ENCODE assay signal across 8 cellular contexts in the genomic region with DNA sequence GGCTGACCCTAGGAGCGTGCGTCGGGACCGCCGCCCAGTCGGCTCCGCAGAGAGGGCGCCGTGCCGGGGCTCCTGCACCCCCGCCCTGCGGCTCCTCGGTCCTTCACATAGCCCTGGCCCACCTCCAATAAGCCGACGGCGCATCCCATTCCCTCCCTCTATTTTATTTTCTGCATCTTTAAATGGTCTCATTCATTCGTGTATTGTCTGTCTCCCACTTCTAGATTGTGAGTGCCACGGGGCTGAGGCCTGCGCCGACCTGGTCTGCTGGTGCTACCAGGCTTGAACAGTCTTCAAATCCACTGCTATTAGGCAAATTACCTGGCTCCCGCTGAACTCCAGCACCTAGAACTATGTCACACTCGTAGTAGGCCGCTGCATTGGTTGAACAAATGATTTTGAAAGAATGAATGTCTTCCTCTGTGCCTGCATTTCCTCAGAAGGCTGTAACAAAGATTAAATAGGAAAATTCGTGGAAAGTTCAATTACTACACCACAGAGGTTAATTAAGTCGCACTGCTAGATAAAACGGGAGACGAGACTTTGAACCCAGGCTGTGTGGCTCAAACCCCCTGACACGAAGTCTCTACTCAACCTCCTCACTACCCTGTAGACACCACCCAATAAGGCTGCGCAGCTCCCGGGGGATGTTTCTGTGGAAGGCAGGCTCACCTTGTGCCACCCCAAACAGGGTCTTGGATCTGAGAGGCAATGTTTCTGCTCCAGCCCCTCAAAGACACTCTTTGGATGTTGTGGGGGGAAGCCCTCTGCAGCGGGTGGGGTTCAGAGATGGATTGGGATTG. TPM values are rescaled to one million over a fixed set of nuclear protein-coding genes. Genes with fewer than 3 reads are reported as not detected.
DNase-seq lines count a peak whose midpoint lies in the region; ATAC-seq and TF ChIP-seq lines count a peak whose summit lies in the region.

No MANE protein-coding gene starts in this region.

- no peak overlapping the region for H3K56ac ChIP-seq in H9 (ENCODE audit: insufficient read length, low read depth, low read length)

- no peaks in the 10 kb centered on the region for H3K36me3 ChIP-seq in SU-DHL-6 (ENCODE audit: low read length)
- H3K36me3 ChIP-seq in rectal smooth muscle tissue (ENCODE audit: control insufficient read depth, insufficient read depth, low read length), result peaks cover 3% of the 10 kb centered on the region

- H3F3A ChIP-seq in SU-DHL-6 (ENCODE audit: insufficient read depth), result peaks cover 40% of the 10 kb centered on the region

- no peak overlapping the region for H3K9ac ChIP-seq in H9 (ENCODE audit: extremely low read depth, insufficient read length, low read length)
- peak overlapping the region; percentile 59; the same call in 1 of the 2 replicates for H3K9ac ChIP-seq in SU-DHL-6 (ENCODE audit: low read length)
- no peak overlapping the region for H3K9ac ChIP-seq in rectal smooth muscle tissue (ENCODE audit: low read length)

- peaks cover 26% of the 10 kb centered on the region for H3K23me2 ChIP-seq in H9 (ENCODE audit: insufficient read length, low read depth, low read length, poor library complexity, severe bottlenecking)

- H4K8ac ChIP-seq in H9 (replicated peaks; ENCODE audit: insufficient read length, low read depth, low read length), result no peak overlapping the region

- H3K18ac ChIP-seq in H9 (ENCODE audit: insufficient read length, low read depth, low read length), result no peak overlapping the region

- no peak for ATAC-seq in HG03354 (IDR thresholded peaks at IDR 0.05; ENCODE audit: poor library complexity, severe bottlenecking, unreplicated experiment)

- no peak for TF ChIP-seq CTCF in H9 (conservative IDR thresholded peaks at IDR 0.05)
- TF ChIP-seq CTCF in SU-DHL-6 (IDR thresholded peaks at IDR 0.05; ENCODE audit: insufficient read depth, low read length, poor library complexity, severe bottlenecking), result no peak

- no peak overlapping the region for H3K4ac ChIP-seq in H9 (ENCODE audit: low read depth, low read length)

- H3K14ac ChIP-seq in H9 (ENCODE audit: insufficient read depth, low read length), result no peak overlapping the region

- H3K9me2 ChIP-seq in SU-DHL-6 (replicated peaks; ENCODE audit: insufficient read depth, low read length), result no peaks in the 10 kb centered on the region

- no peak overlapping the region for H3T11ph ChIP-seq in H9 (ENCODE audit: low read length)

- H3K4me1 ChIP-seq in H9 (ENCODE audit: insufficient read depth, low read length), result peaks cover 9% of the 10 kb centered on the region; the same call in 1 of the 2 replicates
- H3K4me1 ChIP-seq in rectal smooth muscle tissue (ENCODE audit: control insufficient read depth, insufficient read depth, low read length), result peaks cover 9% of the 10 kb centered on the region

- no peaks in the 10 kb centered on the region; a peak in 1 of 5 replicates for H3K9me3 Mint-ChIP-seq in H9

- H3K4me3 Mint-ChIP-seq in H9, result peak overlapping the region; percentile 79 to 93

- H4K20me1 ChIP-seq in H9 (ENCODE audit: control insufficient read depth, insufficient read depth, insufficient read length) (no peaks in the 10 kb centered on the region), SU-DHL-6 (ENCODE audit: low read depth, low read length) (no peaks in the 10 kb centered on the region)

- H3K27me3 Mint-ChIP-seq in H9 (ENCODE audit: low read depth), result no peaks in the 10 kb centered on the region

- H2AK5ac ChIP-seq in H9 (ENCODE audit: insufficient read length, low read length), result no peak overlapping the region

- peaks cover 3% of the 10 kb centered on the region for H3K79me1 ChIP-seq in H9 (ENCODE audit: insufficient read depth, low read depth, low read length, poor library complexity, severe bottlenecking)

- H2BK15ac ChIP-seq in H9 (ENCODE audit: low read depth, low read length), result no peak overlapping the region

- no peak overlapping the region for H4K5ac ChIP-seq in H9 (ENCODE audit: insufficient read length, low read depth, low read length)

- H4K91ac ChIP-seq in H9 (ENCODE audit: insufficient read length, low read depth, low read length), result no peak overlapping the region

- H2BK5ac ChIP-seq in H9 (ENCODE audit: insufficient read length, low read length), result no peak overlapping the region

- WGBS in H9 (ENCODE audit: extremely low coverage, insufficient read length, low lambda C conversion rate), result no CpG with 5 or more reads among the region's 31 CpGs

- H3K36me3 Mint-ChIP-seq in H9 (ENCODE audit: insufficient read depth in 1 of 3, low read depth in 3 of 3), result peaks cover 12 to 18% (median 13%) of the 10 kb centered on the region in 3 experiments; a peak in 6 of 7 replicates

- H3K4me2 ChIP-seq in H9 (ENCODE audit: insufficient read depth, insufficient read length, low read length), result peak overlapping the region; percentile 99
- peak overlapping the region; percentile 71 for H3K4me2 ChIP-seq in SU-DHL-6 (ENCODE audit: low read depth, low read length, poor library complexity, severe bottlenecking)

- no peak overlapping the region for H3K27ac ChIP-seq in H9 (ENCODE audit: insufficient read length, low read depth, low read length)
- H3K27ac ChIP-seq in SU-DHL-6 (ENCODE audit: low read depth, low read length), result no peak overlapping the region
- H3K27ac ChIP-seq in rectal smooth muscle tissue (ENCODE audit: low read depth, low read length), result peak overlapping the region; percentile 93

- H3K79me2 ChIP-seq in H9 (ENCODE audit: insufficient read depth, low read length) (peaks cover 7% of the 10 kb centered on the region; the same call in 1 of the 2 replicates), SU-DHL-6 (ENCODE audit: insufficient read depth, low read length) (peaks cover 24% of the 10 kb centered on the region)

- H3K27ac Mint-ChIP-seq in H9, result peak overlapping the region in 2 of 3 experiments; percentile 24 to 49; a peak in 4 of 7 replicates

- H3K9me3 ChIP-seq in H9 (ENCODE audit: control insufficient read depth, low read depth, low read length), result no peaks in the 10 kb centered on the region
- no peaks in the 10 kb centered on the region for H3K9me3 ChIP-seq in SU-DHL-6 (ENCODE audit: insufficient read depth, low read length)

- H3K23ac ChIP-seq in H9 (ENCODE audit: insufficient read length, low read depth, low read length), result no peak overlapping the region

- peak overlapping the region; percentile 51 for H3K4me3 ChIP-seq in SU-DHL-6 (ENCODE audit: insufficient read depth, low read length, poor library complexity, severe bottlenecking)
- peak overlapping the region; percentile 96 for H3K4me3 ChIP-seq in rectal smooth muscle tissue (ENCODE audit: low read length)

- no peak overlapping the region for H2BK20ac ChIP-seq in H9 (ENCODE audit: low read depth, low read length, poor library complexity, severe bottlenecking)

- peaks cover 41 to 51% of the 10 kb centered on the region in 2 experiments for H3K4me1 Mint-ChIP-seq in H9

- DNase-seq in H9 (no peak), foreskin melanocyte (peak; percentile 65), hypothalamus (lab: John Stamatoyannopoulos, UW) (no peak), KG1 (lab: John Stamatoyannopoulos, UW) (no peak)
- no peak for DNase-seq in activated CD4-positive, CD25-positive, alpha-beta regulatory T cell (lab: John Stamatoyannopoulos, UW)

- no peak overlapping the region for H2AFZ ChIP-seq in H9 (ENCODE audit: low read length)
- peak overlapping the region; percentile 88 for H2AFZ ChIP-seq in SU-DHL-6 (ENCODE audit: low read depth, low read length, severe bottlenecking)

- H3K27me3 ChIP-seq in H9 (ENCODE audit: insufficient read depth, low read length) (no peaks in the 10 kb centered on the region), SU-DHL-6 (ENCODE audit: low read length) (no peaks in the 10 kb centered on the region), rectal smooth muscle tissue (ENCODE audit: control insufficient read depth, insufficient read depth, low read length) (no peaks in the 10 kb centered on the region)

- no peak overlapping the region for H2BK12ac ChIP-seq in H9 (ENCODE audit: insufficient read length, low read depth, low read length)

- no peak overlapping the region for H2BK120ac ChIP-seq in H9 (ENCODE audit: low read depth, low read length, poor library complexity, severe bottlenecking)

RNA-seq across cellular contexts. Expression of gene PPP1R14B, which starts 1.2 kb away (rescaled TPM):
- 358 and 363 TPM in 2 replicates for total RNA-seq in H9 (2021)

RNA-seq across cellular contexts. Expression of gene PLCB3, which starts 3.4 kb away (rescaled TPM):
- total RNA-seq in H9 (2021), result 79.3 and 80.2 TPM in 2 replicates

RNA-seq across cellular contexts. Expression of gene FKBP2, which starts 7.0 kb away (rescaled TPM):
- 36.5 and 41.0 TPM in 2 replicates for total RNA-seq in H9 (2021)

RNA-seq across cellular contexts. Expression of gene VEGFB, which starts 13.5 kb away (rescaled TPM):
- total RNA-seq in H9 (2021), result 57.1 and 57.7 TPM in 2 replicates

RNA-seq across cellular contexts. Expression of gene DNAJC4, which starts 17.6 kb away (rescaled TPM):
- 21.0 and 24.2 TPM in 2 replicates for total RNA-seq in H9 (2021)
